In the genomic region with DNA sequence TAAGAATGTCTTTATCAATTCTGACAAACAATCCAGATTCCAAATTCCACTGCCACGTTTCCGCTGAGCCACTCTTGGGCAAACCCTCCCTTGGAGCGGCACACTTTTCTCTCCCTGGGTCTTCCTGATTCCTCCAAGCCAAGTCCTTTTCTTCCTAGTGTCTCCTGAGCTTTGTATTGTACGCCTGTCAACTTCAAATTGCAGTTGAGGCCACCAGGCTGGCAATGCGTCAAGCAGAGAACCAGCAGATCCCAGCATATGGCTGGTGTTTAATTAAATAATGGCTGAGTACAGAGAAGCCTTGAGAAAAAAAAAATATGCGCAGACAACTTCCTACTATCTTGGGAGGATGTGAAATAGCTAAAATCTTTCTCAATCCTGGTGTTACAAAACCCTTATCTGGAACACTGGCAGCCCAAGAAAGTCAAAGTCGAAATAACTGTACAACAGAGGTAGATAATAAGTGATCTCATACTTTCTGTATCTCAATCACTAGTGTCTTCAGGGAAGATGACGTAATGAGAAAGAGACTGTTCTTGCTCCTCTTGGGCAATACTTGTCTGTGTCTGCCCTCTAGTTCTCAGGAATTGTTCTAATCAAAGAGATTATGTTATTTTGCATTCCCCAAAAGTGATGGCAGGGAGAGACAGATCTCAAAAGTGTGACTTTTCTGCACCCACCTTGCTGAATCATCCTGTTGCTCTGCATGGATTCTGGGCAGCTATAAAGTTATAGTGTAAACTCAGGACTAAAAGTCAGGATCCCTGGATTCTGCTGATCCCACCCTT, we compare ENCODE assay signal across 11 cellular contexts. TPM values are rescaled to one million over a fixed set of nuclear protein-coding genes. Genes with fewer than 3 reads are reported as not detected.
A peak's percentile ranks its signal among the peaks of the same experiment; 100 is the strongest.
DNase-seq lines count a peak whose midpoint lies in the region; ATAC-seq and TF ChIP-seq lines count a peak whose summit lies in the region.
"Had no signal": no experiment of that assay in that cellular context is flagged by ENCODE, and none has a peak within 500 bp of the region (broad histone marks: within the 10 kb centered on the region; RNA-seq: fewer than 3 reads in every experiment).

No MANE protein-coding gene starts in this region.

- ATAC-seq in GM19397 (IDR thresholded peaks at IDR 0.05; ENCODE audit: unreplicated experiment), result no peak
- ATAC-seq in GM21390 (IDR thresholded peaks at IDR 0.05; ENCODE audit: unreplicated experiment), result no peak
- ATAC-seq in HG03442 (IDR thresholded peaks at IDR 0.05; ENCODE audit: unreplicated experiment), result no peak

- intact Hi-C loops in esophagus muscularis mucosa (cut with DNase I) (loop anchor here (5.0 kb wide), 1 partner anchor 74 kb away; a partner anchor contains a TSS), uterus (cut with DNase I; ENCODE audit: low total_unique reads) (no loop called here)

- H3K9me3 ChIP-seq in esophagus muscularis mucosa (no peaks in the 10 kb centered on the region), uterus (no peaks in the 10 kb centered on the region)
- H3K9me3 ChIP-seq: ascending aorta had no signal

- TF ChIP-seq POLR2A in esophagus muscularis mucosa (IDR thresholded peaks at IDR 0.05; ENCODE audit: low read depth), result no peak
- TF ChIP-seq POLR2A in uterus (IDR thresholded peaks at IDR 0.05), result no peak

- H3K27me3 ChIP-seq in esophagus muscularis mucosa (no peaks in the 10 kb centered on the region), uterus (no peaks in the 10 kb centered on the region)
- H3K27me3 ChIP-seq: ascending aorta had no signal

- TF ChIP-seq CTCF in esophagus muscularis mucosa (IDR thresholded peaks at IDR 0.05) (no peak), uterus (IDR thresholded peaks at IDR 0.05) (no peak)

- no peak for TF ChIP-seq EP300 in esophagus muscularis mucosa (IDR thresholded peaks at IDR 0.05)

- H3K4me1 ChIP-seq in esophagus muscularis mucosa (peaks cover 3 to 33% (median 18%) of the 10 kb centered on the region in 4 donors), uterus (no peaks in the 10 kb centered on the region)
- H3K4me1 ChIP-seq: ascending aorta had no signal

- 60% methylated on average over 8 of the region's 8 CpGs for WGBS in esophagus muscularis mucosa

- peak; percentile 56 for DNase-seq in D341Med (ENCODE audit: low spot score)
- DNase-seq in NOMO-1 (lab: John Stamatoyannopoulos, UW; ENCODE audit: unreplicated experiment in 2 of 2), result peak; percentile 61 to 84
- DNase-seq in esophagus muscularis mucosa (ENCODE audit: extremely low spot score), result no peak
- peak; percentile 53 for DNase-seq in non-pigmented ciliary epithelial cell (ENCODE audit: low read depth)
- DNase-seq in uterus, result no peak
- DNase-seq: activated CD4-positive, CD25-positive, alpha-beta regulatory T cell treated with anti-CD3 and anti-CD28 coated beads, Interleukin-2, amount 50 U/mL, for 72 hours; NCI-H2029 had no signal

- H3K36me3 ChIP-seq in esophagus muscularis mucosa (no peaks in the 10 kb centered on the region), uterus (no peaks in the 10 kb centered on the region)
- H3K36me3 ChIP-seq: ascending aorta had no signal

- peak overlapping the region in 3 of 4 donors; percentile 37 to 55 (median 44) for H3K27ac ChIP-seq in esophagus muscularis mucosa (replicated peaks in 1 of 4)
- H3K27ac ChIP-seq in uterus, result no peak overlapping the region
- H3K27ac ChIP-seq: ascending aorta had no signal

- H3K4me3 ChIP-seq in esophagus muscularis mucosa, result no peak overlapping the region
- no peak overlapping the region for H3K4me3 ChIP-seq in uterus
- H3K4me3 ChIP-seq: ascending aorta had no signal

RNA-seq across cellular contexts. Expression of a gene that starts 15.0 kb away (rescaled TPM):
- not detected for total RNA-seq in esophagus muscularis mucosa
- total RNA-seq in uterus, result not detected
- total RNA-seq: ascending aorta had no signal

Comparison
In these comparisons a context has a peak if more than half of its experiments do, and no peak if none do; other contexts are left out.
1. DNase-seq: peak in D341Med (single experiment), NOMO-1 (2 of 2) and non-pigmented ciliary epithelial cell (single experiment); none in esophagus muscularis mucosa (single experiment) and uterus (0 of 2).
2. H3K27ac ChIP-seq: peak in esophagus muscularis mucosa (3 of 4); none in uterus (0 of 2).